24 cellular contexts compared by ENCODE assay signal in the genomic region with DNA sequence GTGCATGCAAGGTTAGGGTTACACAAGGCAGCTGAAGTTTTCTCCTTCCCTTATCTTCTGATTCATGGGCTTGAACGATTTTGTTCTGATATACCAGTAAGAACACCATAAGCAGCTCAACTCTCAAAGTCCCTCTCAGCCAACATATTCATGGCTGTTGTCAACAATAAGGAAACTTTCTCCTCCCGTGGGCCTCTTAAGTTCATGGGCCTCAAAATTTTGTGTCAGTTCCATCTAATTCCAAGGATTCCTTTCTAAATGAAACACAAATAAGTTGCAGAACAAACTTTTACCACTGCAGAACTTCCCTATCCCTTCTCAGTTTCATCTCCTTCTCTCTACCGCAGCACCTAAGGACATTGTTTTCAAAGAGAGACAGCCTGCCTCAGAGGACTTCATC.
"Had no signal": no experiment of that assay in that cellular context is flagged by ENCODE, and none has a peak within 500 bp of the region (broad histone marks: within the 10 kb centered on the region; RNA-seq: fewer than 3 reads in every experiment).

No MANE protein-coding gene starts in this region.

- H3K9ac ChIP-seq: parathyroid adenoma had no signal

- H3K27ac ChIP-seq: colonic mucosa, epithelial cell of prostate, gastrocnemius medialis, parathyroid adenoma, right lobe of liver, stomach, thyroid gland had no signal

- H3K4me2 ChIP-seq: smooth muscle cell had no signal

- DNase-seq: colonic mucosa; effector CD8-positive, alpha-beta T cell; endodermal cell; foreskin fibroblast; gastrocnemius medialis; head of caudate nucleus; kidney; mucosa of descending colon; naive B cell; right lobe of liver; stimulated activated CD4-positive, alpha-beta T cell treated with anti-CD3 and anti-CD28 coated beads, Interleukin-12 subunit alpha, Interleukin-12 subunit beta, amount 100 ng/mL, for 4 hours; stimulated activated CD4-positive, alpha-beta T cell treated with anti-CD3 and anti-CD28 coated beads, Interleukin-1b, Interleukin-23, amount 100 ng/mL, for 48 hours; stimulated activated CD4-positive, alpha-beta T cell treated with anti-CD3 and anti-CD28 coated beads, Interleukin-4, amount 100 ng/mL, for 1 hour; stimulated activated CD8-positive, alpha-beta memory T cell treated with anti-CD3 and anti-CD28 coated beads, Interleukin-4, amount 100 ng/mL, for 48 hours; stimulated activated naive CD4-positive, alpha-beta T cell treated with Interleukin-2 at 50 U/mL for 16 hours; stomach; thyroid gland had no signal

- ATAC-seq: esophagus mucosa; gastrocnemius medialis; left lobe of liver; mucosa of descending colon; natural killer cell treated with Interleukin-12 subunit alpha and Interleukin-12 subunit beta and Interleukin-15 and Interleukin-18, amount 100 ng/mL, for 72 hours; right lobe of liver had no signal

- H3K36me3 ChIP-seq: colonic mucosa, gastrocnemius medialis, right lobe of liver, stomach, thyroid gland had no signal

- H3K4me1 ChIP-seq: colonic mucosa, gastrocnemius medialis, parathyroid adenoma, right lobe of liver, thyroid gland had no signal

- H3K79me2 ChIP-seq: parathyroid adenoma had no signal

- H3K4me3 ChIP-seq: colonic mucosa, gastrocnemius medialis, lung, mucosa of descending colon, right lobe of liver, smooth muscle cell, stomach, thyroid gland had no signal

- H2AFZ ChIP-seq: parathyroid adenoma had no signal

- H3K9me3 ChIP-seq: colonic mucosa, gastrocnemius medialis, mucosa of descending colon, right lobe of liver, stomach, thyroid gland had no signal

- H3K27me3 ChIP-seq: colonic mucosa, gastrocnemius medialis, right lobe of liver, stomach, thyroid gland had no signal
